ENCODE assay signal across 15 cellular contexts in genomic region chr7:91850455-91850854, GRCh38. TPM values are rescaled to one million over a fixed set of nuclear protein-coding genes. Genes with fewer than 3 reads are reported as not detected.
DNase-seq lines count a peak whose midpoint lies in the region; ATAC-seq and TF ChIP-seq lines count a peak whose summit lies in the region.
"Had no signal": no experiment of that assay in that cellular context is flagged by ENCODE, and none has a peak within 500 bp of the region (broad histone marks: within the 10 kb centered on the region; RNA-seq: fewer than 3 reads in every experiment).

No MANE protein-coding gene starts in this region.

- H3K36me3 Mint-ChIP-seq in mesothelial cell of epicardium, result peaks cover 28% of the 10 kb centered on the region

- DNase-seq in EL (peak; percentile 18), NCI-H226 (peak; percentile 90), choroid plexus epithelial cell (ENCODE audit: low read depth) (peak; percentile 58), mesothelial cell of epicardium (ENCODE audit: low spot score in 2 of 2, unreplicated experiment in 2 of 2) (no peak), HK-2 (ENCODE audit: unreplicated experiment) (no peak), NCI-H748 (lab: John Stamatoyannopoulos, UW; ENCODE audit: unreplicated experiment) (no peak)
- DNase-seq: Caco-2; NCI-H187 treated with DMSO at 0.1 percent for 48 hours; posterior cingulate gyrus; stimulated activated CD4-positive, alpha-beta T cell treated with anti-CD3 and anti-CD28 coated beads, Interleukin-12 subunit alpha, Interleukin-12 subunit beta, amount 100 ng/mL, for 4 hours; stimulated activated naive CD4-positive, alpha-beta T cell treated with Interleukin-2 at 50 U/mL for 16 hours had no signal

- H3K4me3 ChIP-seq in choroid plexus epithelial cell (ENCODE audit: low read depth, low read length), result no peak overlapping the region
- H3K4me3 ChIP-seq: hepatocyte had no signal

- no peaks in the 10 kb centered on the region for H3K27me3 Mint-ChIP-seq in mesothelial cell of epicardium (ENCODE audit: low read depth)

- peak overlapping the region; percentile 66 for H3K27ac Mint-ChIP-seq in mesothelial cell of epicardium
- H3K27ac Mint-ChIP-seq: activated T-helper 1 cell treated with anti-CD3 and anti-CD28 coated beads, Interleukin-12 subunit alpha, Interleukin-12 subunit beta, Interleukin-2, Interleukin-4 antibody, amounts not matched to agents 30 ng/mL and 10 ng/mL and 1 ng/mL, durations not matched to agents 14 hours and 24 hours and 36 hours had no signal

- H3K4me3 Mint-ChIP-seq in mesothelial cell of epicardium, result no peak overlapping the region
- H3K4me3 Mint-ChIP-seq: activated T-helper 1 cell treated with anti-CD3 and anti-CD28 coated beads, Interleukin-12 subunit alpha, Interleukin-12 subunit beta, Interleukin-2, Interleukin-4 antibody, amounts not matched to agents 30 ng/mL and 10 ng/mL and 1 ng/mL, durations not matched to agents 14 hours and 24 hours and 36 hours had no signal

- TF ChIP-seq CTCF in choroid plexus epithelial cell (conservative IDR thresholded peaks at IDR 0.05; ENCODE audit: low read depth, low read length) (no peak), mesothelial cell of epicardium (IDR thresholded peaks at IDR 0.05; ENCODE audit: unreplicated experiment) (no peak)

- H3K4me1 Mint-ChIP-seq in mesothelial cell of epicardium, result peaks cover 5% of the 10 kb centered on the region

- H3K9me3 Mint-ChIP-seq in mesothelial cell of epicardium, result peaks cover 36% of the 10 kb centered on the region

- ATAC-seq in GM21717 (IDR thresholded peaks at IDR 0.05; ENCODE audit: unreplicated experiment), result no peak
- no peak for ATAC-seq in HG03039 (IDR thresholded peaks at IDR 0.05; ENCODE audit: unreplicated experiment)

RNA-seq across cellular contexts. Expression of gene MTERF1, which starts 30.0 kb away (rescaled TPM):
- total RNA-seq in mesothelial cell of epicardium, result 14.7 to 19.3 TPM (median 15.2 TPM) in 3 replicates

Comparison
In these comparisons a context has a peak if more than half of its experiments do, and no peak if none do; other contexts are left out.
1. DNase-seq: peak in EL (single experiment), NCI-H226 (single experiment) and choroid plexus epithelial cell (single experiment); none in mesothelial cell of epicardium (0 of 2), HK-2 (single experiment) and NCI-H748 (single experiment).